Comparison of ENCODE assay signal across 17 cellular contexts in the genomic region with DNA sequence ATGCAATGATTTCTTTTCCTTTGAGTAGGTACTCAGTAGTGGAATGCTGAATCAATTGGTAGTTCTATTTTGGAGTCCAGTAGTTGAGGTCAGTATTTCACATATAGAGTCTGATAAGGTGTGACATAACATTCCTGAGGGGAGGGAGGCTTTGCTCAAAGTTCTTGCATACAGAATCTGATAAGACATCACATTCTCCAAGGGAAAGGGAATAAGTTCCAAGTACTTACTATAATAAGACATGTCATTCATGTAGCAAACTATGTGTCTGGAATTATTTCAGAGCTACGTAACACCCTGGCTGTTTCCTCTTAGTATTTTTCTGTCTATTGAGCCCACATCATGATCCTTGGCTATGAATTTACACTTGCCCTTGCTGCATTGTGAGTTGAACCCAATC.
DNase-seq lines count a peak whose midpoint lies in the region; ATAC-seq and TF ChIP-seq lines count a peak whose summit lies in the region.
"Had no signal": no experiment of that assay in that cellular context is flagged by ENCODE, and none has a peak within 500 bp of the region (broad histone marks: within the 10 kb centered on the region; RNA-seq: fewer than 3 reads in every experiment).

No MANE protein-coding gene starts in this region.

- H3K4me3 ChIP-seq in right cardiac atrium (ENCODE audit: low read length) (no peak overlapping the region), fibroblast of pulmonary artery (replicated peaks; ENCODE audit: low read depth, low read length) (no peak overlapping the region), neural cell (ENCODE audit: low read length) (no peak overlapping the region), suprapubic skin (no peak overlapping the region)
- H3K4me3 ChIP-seq: GM23248 had no signal

- no peaks in the 10 kb centered on the region for H3K27me3 ChIP-seq in right cardiac atrium (ENCODE audit: control insufficient read depth, insufficient read depth)
- H3K27me3 ChIP-seq in neural cell (ENCODE audit: insufficient read depth, low read depth, low read length) = no peaks in the 10 kb centered on the region
- no peaks in the 10 kb centered on the region for H3K27me3 ChIP-seq in suprapubic skin

- H3K9me2 ChIP-seq in neural cell (ENCODE audit: insufficient read depth, low read length) = no peaks in the 10 kb centered on the region

- TF ChIP-seq RAD21 in neural cell (conservative IDR thresholded peaks at IDR 0.05) = peak; percentile 12

- ATAC-seq in Right ventricle myocardium inferior (peak; percentile 5), right cardiac atrium (no peak), GM21390 (IDR thresholded peaks at IDR 0.05; ENCODE audit: unreplicated experiment) (no peak), GM18909 (IDR thresholded peaks at IDR 0.05; ENCODE audit: poor library complexity, unreplicated experiment) (no peak)
- ATAC-seq: CD8-positive, alpha-beta T cell; HCT116 had no signal

- H3K9me3 ChIP-seq in right cardiac atrium (ENCODE audit: control insufficient read depth, low read length) (no peaks in the 10 kb centered on the region), neural cell (ENCODE audit: low read length) (no peaks in the 10 kb centered on the region), suprapubic skin (no peaks in the 10 kb centered on the region)

- no peaks in the 10 kb centered on the region for H3K4me1 ChIP-seq in right cardiac atrium (ENCODE audit: control insufficient read depth, insufficient read depth, low read length)
- no peaks in the 10 kb centered on the region for H3K4me1 ChIP-seq in suprapubic skin

- intact Hi-C loops in Right ventricle myocardium inferior (cut with DNase I) = no loop called here
- intact Hi-C loops in right cardiac atrium (cut with DNase I) = no loop called here

- peak; percentile 61 for TF ChIP-seq EP300 in neural cell (conservative IDR thresholded peaks at IDR 0.05; ENCODE audit: poor library complexity, severe bottlenecking)
- no peak for TF ChIP-seq EP300 in suprapubic skin (IDR thresholded peaks at IDR 0.05)

- no peak for TF ChIP-seq CTCF in fibroblast of pulmonary artery (IDR thresholded peaks at IDR 0.05; ENCODE audit: low read length, missing control alignments)
- no peak for TF ChIP-seq CTCF in neural cell (IDR thresholded peaks at IDR 0.05; ENCODE audit: poor library complexity, severe bottlenecking)
- no peak for TF ChIP-seq CTCF in suprapubic skin (IDR thresholded peaks at IDR 0.05)

- 40% methylated on average over 1 of the region's 1 CpG for WGBS in right cardiac atrium
- 45% methylated on average over 1 of the region's 1 CpG for WGBS in suprapubic skin

- H2AFZ ChIP-seq in neural cell (ENCODE audit: low read depth, low read length) = no peak overlapping the region
- H2AFZ ChIP-seq: GM23248 had no signal

- no peaks in the 10 kb centered on the region for H3F3A ChIP-seq in neural cell (ENCODE audit: insufficient read depth, low read length, poor library complexity, severe bottlenecking)

- no peak overlapping the region for H3K4me2 ChIP-seq in neural cell (ENCODE audit: low read length)

- H3K9ac ChIP-seq in neural cell (ENCODE audit: low read length) = no peak overlapping the region
- H3K9ac ChIP-seq: GM23248 had no signal

- no peaks in the 10 kb centered on the region for H3K79me2 ChIP-seq in neural cell (replicated peaks; ENCODE audit: insufficient read depth, low read length)

- H4K20me1 ChIP-seq in neural cell (ENCODE audit: insufficient read depth) = no peaks in the 10 kb centered on the region

- DNase-seq in Right ventricle myocardium inferior (ENCODE audit: missing footprints) = no peak
- no peak for DNase-seq in right cardiac atrium
- DNase-seq in NCI-H226 = peak; percentile 16
- DNase-seq in fibroblast of pulmonary artery (ENCODE audit: low read depth) = peak; percentile 1
- DNase-seq in suprapubic skin (ENCODE audit: low spot score in 2 of 2) = no peak
- DNase-seq: CD8-positive, alpha-beta T cell; COR-L47; DMS153; DMS79 treated with DMSO at 0.1 percent for 48 hours; EL; GDM1; GM23248 had no signal

- no peak overlapping the region for H3K27ac ChIP-seq in right cardiac atrium (ENCODE audit: low read length)
- H3K27ac ChIP-seq in neural cell (ENCODE audit: low read length) = peak overlapping the region; percentile 50
- H3K27ac ChIP-seq in suprapubic skin = no peak overlapping the region
- H3K27ac ChIP-seq: 22Rv1, GM23248 had no signal

- H3K36me3 ChIP-seq in neural cell (ENCODE audit: insufficient read depth, low read length) (no peaks in the 10 kb centered on the region), suprapubic skin (no peaks in the 10 kb centered on the region)

- no peak for TF ChIP-seq POLR2A in suprapubic skin (IDR thresholded peaks at IDR 0.05)

TF ChIP-seq in neural cell, 6 proteins besides CTCF, POLR2A, EP300 and RAD21:
- no peak for TF ChIP-seq TAF1 (IDR thresholded peaks at IDR 0.05; ENCODE audit: low read depth)
- TF ChIP-seq POLR2AphosphoS5 (IDR thresholded peaks at IDR 0.05) = peak; percentile 42
- TF ChIP-seq REST (IDR thresholded peaks at IDR 0.05; ENCODE audit: borderline replicate concordance) = peak; percentile 71

Comparison
In these comparisons a context has a peak if more than half of its experiments do, and no peak if none do; other contexts are left out.
1. DNase-seq: peak in NCI-H226 (single experiment) and fibroblast of pulmonary artery (single experiment); none in Right ventricle myocardium inferior (single experiment), right cardiac atrium (0 of 3) and suprapubic skin (0 of 2).